ENCODE assay signal across 1 cellular context in genomic region chr5:133287500-133287899, GRCh38.
TF ChIP-seq lines count a peak whose summit lies in the region.

No MANE protein-coding gene starts in this region.

TF ChIP-seq in SK-N-SH treated with all-trans-retinoic acid at 6 μM for 48 hours, 23 proteins besides CTCF, POLR2A, EP300 and RAD21 (continued from another document):
- TF ChIP-seq TSHZ2 (CRISPR knock-in tag; IDR thresholded peaks at IDR 0.05) (no peak), RARB (CRISPR knock-in tag; IDR thresholded peaks at IDR 0.05) (no peak)
